Comparison of ENCODE assay signal across 28 cellular contexts in genomic region chr14:69224946-69225345, GRCh38. TPM values are rescaled to one million over a fixed set of nuclear protein-coding genes. Genes with fewer than 3 reads are reported as not detected.
"Had no signal": no experiment of that assay in that cellular context is flagged by ENCODE, and none has a peak within 500 bp of the region (broad histone marks: within the 10 kb centered on the region; RNA-seq: fewer than 3 reads in every experiment).

No MANE protein-coding gene starts in this region.

- H3K4me3 ChIP-seq: colonic mucosa, esophagus squamous epithelium, gastrocnemius medialis, hepatocyte, left lung, lower lobe of right lung, mucosa of descending colon had no signal

- ATAC-seq: effector memory CD8-positive, alpha-beta T cell; esophagus mucosa; gastrocnemius medialis; left lung; lower lobe of right lung; mucosa of descending colon had no signal

- H3K27me3 Mint-ChIP-seq: dendritic cell treated with granulocyte-macrophage colony-stimulating factor and Interleukin-4, amounts not matched to agents 40 ng/mL and 50 ng/mL, for 4 days; effector memory CD8-positive, alpha-beta T cell; naive B cell had no signal

- H3K27ac Mint-ChIP-seq: dendritic cell treated with granulocyte-macrophage colony-stimulating factor and Interleukin-4, amounts not matched to agents 40 ng/mL and 50 ng/mL, for 4 days; effector memory CD8-positive, alpha-beta T cell; endodermal cell; immature natural killer cell; mesothelial cell of epicardium had no signal

- H3K27me3 ChIP-seq: colonic mucosa, esophagus squamous epithelium, gastrocnemius medialis, hepatocyte, left lung had no signal

- H3K27ac ChIP-seq: colonic mucosa, epithelial cell of prostate, esophagus squamous epithelium, hepatocyte, left lung, lower lobe of right lung had no signal

- H3K36me3 ChIP-seq: colonic mucosa had no signal

- H3K4me3 Mint-ChIP-seq: dendritic cell treated with granulocyte-macrophage colony-stimulating factor and Interleukin-4, amounts not matched to agents 40 ng/mL and 50 ng/mL, for 4 days; effector memory CD8-positive, alpha-beta T cell; endodermal cell; immature natural killer cell; mesothelial cell of epicardium had no signal

- H3K9me3 ChIP-seq: colonic mucosa, esophagus squamous epithelium, gastrocnemius medialis, left lung, lower lobe of right lung, mucosa of descending colon had no signal

- H3K9me3 Mint-ChIP-seq: dendritic cell treated with granulocyte-macrophage colony-stimulating factor and Interleukin-4, amounts not matched to agents 40 ng/mL and 50 ng/mL, for 4 days; effector memory CD8-positive, alpha-beta T cell; endodermal cell; immature natural killer cell; mesothelial cell of epicardium; naive B cell had no signal

- H3K4me1 ChIP-seq: colonic mucosa, left lung, lower lobe of right lung had no signal

- H3K4me1 Mint-ChIP-seq: immature natural killer cell, naive B cell had no signal

- DNase-seq: colonic mucosa; cortex of kidney; effector CD8-positive, alpha-beta T cell; effector memory CD8-positive, alpha-beta T cell; endodermal cell; erythroblast; esophagus squamous epithelium; foreskin fibroblast; foreskin melanocyte; gastrocnemius medialis; glutamatergic neuron; head of caudate nucleus; hypothalamus; immature natural killer cell; islet precursor cell; kidney; kidney glomerular epithelial cell; left lung; lower lobe of right lung; mesenchymal stem cell; mucosa of descending colon; naive B cell had no signal

RNA-seq across cellular contexts. Expression of gene GALNT16, which starts 35.0 kb away (rescaled TPM):
- total RNA-seq: lung microvascular endothelial cell had no signal
- polyA plus RNA-seq: immature natural killer cell had no signal
